2 cellular contexts compared by ENCODE assay signal in the genomic region with DNA sequence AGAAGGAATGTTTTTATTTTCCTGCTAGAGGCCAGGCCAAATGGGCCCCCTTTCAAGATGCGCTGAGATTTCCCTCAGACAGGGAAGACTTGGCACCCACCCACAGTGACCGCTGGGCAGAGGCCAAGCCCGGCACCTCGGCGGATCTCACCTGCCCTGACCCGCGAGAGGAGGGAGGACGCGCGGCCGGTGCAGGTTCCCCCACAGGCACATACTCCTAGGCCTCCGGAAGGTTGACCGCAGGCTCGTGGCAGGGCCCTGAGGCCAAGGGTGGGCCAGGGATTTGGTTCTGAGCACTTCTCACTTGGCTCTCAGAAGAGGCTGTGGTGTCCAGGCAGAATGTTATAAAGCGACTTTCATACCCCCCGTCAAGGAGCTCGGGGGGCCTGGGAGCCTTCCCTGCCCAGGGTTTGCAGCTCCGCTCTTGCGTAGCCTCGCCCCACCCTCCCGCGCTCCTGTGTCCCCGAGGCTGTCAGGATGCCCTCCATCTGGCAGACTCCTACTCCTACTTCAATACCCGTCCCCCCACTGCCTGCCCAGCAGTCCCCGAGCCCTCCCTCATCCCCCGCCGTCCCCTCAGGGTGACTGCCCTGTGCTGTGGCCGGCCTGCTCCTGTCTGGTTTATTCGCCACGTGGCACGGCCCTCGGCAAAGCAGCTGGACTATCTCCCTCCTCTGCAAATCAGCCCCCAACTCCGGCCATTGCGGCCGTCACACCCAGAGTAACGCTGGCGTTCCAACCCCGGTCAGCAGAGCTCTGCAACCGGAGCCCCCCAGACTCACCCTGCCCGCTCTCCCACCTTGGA.
TF ChIP-seq lines count a peak whose summit lies in the region.

No MANE protein-coding gene starts in this region.

TF ChIP-seq in SK-N-SH treated with all-trans-retinoic acid at 6 μM for 48 hours, 23 proteins besides CTCF, POLR2A, EP300 and RAD21:
- no peak for TF ChIP-seq BACH2 (CRISPR knock-in tag; IDR thresholded peaks at IDR 0.05; ENCODE audit: borderline replicate concordance)
- TF ChIP-seq ZFP3 (CRISPR knock-in tag; IDR thresholded peaks at IDR 0.05), result peak; percentile 83
- no peak for TF ChIP-seq TCF4 (CRISPR knock-in tag; IDR thresholded peaks at IDR 0.05; ENCODE audit: borderline replicate concordance)
- TF ChIP-seq CSRNP3 (CRISPR knock-in tag; IDR thresholded peaks at IDR 0.05), result no peak

TF ChIP-seq in SK-N-SH, 30 proteins besides CTCF, POLR2A, EP300 and RAD21:
- TF ChIP-seq, protein P1, sequence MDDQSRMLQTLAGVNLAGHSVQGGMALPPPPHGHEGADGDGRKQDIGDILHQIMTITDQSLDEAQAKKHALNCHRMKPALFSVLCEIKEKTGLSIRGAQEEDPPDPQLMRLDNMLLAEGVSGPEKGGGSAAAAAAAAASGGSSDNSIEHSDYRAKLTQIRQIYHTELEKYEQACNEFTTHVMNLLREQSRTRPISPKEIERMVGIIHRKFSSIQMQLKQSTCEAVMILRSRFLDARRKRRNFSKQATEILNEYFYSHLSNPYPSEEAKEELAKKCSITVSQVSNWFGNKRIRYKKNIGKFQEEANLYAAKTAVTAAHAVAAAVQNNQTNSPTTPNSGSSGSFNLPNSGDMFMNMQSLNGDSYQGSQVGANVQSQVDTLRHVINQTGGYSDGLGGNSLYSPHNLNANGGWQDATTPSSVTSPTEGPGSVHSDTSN (IDR thresholded peaks at IDR 0.05), result no peak
- TF ChIP-seq RFX5 (IDR thresholded peaks at IDR 0.05; ENCODE audit: low read length), result no peak
- TF ChIP-seq USF1 (IDR thresholded peaks at IDR 0.05; ENCODE audit: borderline replicate concordance, low read depth), result no peak
- TF ChIP-seq, protein P2, sequence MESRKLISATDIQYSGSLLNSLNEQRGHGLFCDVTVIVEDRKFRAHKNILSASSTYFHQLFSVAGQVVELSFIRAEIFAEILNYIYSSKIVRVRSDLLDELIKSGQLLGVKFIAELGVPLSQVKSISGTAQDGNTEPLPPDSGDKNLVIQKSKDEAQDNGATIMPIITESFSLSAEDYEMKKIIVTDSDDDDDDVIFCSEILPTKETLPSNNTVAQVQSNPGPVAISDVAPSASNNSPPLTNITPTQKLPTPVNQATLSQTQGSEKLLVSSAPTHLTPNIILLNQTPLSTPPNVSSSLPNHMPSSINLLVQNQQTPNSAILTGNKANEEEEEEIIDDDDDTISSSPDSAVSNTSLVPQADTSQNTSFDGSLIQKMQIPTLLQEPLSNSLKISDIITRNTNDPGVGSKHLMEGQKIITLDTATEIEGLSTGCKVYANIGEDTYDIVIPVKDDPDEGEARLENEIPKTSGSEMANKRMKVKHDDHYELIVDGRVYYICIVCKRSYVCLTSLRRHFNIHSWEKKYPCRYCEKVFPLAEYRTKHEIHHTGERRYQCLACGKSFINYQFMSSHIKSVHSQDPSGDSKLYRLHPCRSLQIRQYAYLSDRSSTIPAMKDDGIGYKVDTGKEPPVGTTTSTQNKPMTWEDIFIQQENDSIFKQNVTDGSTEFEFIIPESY (IDR thresholded peaks at IDR 0.05; ENCODE audit: borderline replicate concordance, low read depth), result no peak
- TF ChIP-seq POLR2AphosphoS5 (IDR thresholded peaks at IDR 0.05; ENCODE audit: low read depth, low read length), result no peak
- TF ChIP-seq JUND (IDR thresholded peaks at IDR 0.05), result no peak
- TF ChIP-seq, protein P3, sequence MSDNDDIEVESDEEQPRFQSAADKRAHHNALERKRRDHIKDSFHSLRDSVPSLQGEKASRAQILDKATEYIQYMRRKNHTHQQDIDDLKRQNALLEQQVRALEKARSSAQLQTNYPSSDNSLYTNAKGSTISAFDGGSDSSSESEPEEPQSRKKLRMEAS (IDR thresholded peaks at IDR 0.05; ENCODE audit: low read depth), result no peak
- no peak for TF ChIP-seq SMC3 (IDR thresholded peaks at IDR 0.05; ENCODE audit: low read depth, low read length)
TF ChIP-seq in SK-N-SH: peak in this region for 0.
